Comparison of ENCODE assay signal across 8 cellular contexts in genomic region chr1:21427798-21428480, GRCh38. TPM values are rescaled to one million over a fixed set of nuclear protein-coding genes. Genes with fewer than 3 reads are reported as not detected.
DNase-seq lines count a peak whose midpoint lies in the region; ATAC-seq and TF ChIP-seq lines count a peak whose summit lies in the region.
"Not testable (repeated sequence)": the region's sequence is repeated elsewhere in the genome, so short reads cannot be mapped to it uniquely, and the experiment has no call there.

No MANE protein-coding gene starts in this region.

- peak; percentile 45 for ATAC-seq in activated CD8-positive, alpha-beta T cell treated with anti-CD3 and anti-CD28 coated beads for 36 hours
- peak; percentile 61 for ATAC-seq in stimulated activated memory B cell treated with anti-CD40 and anti-IgM and Interleukin-4, amounts not matched to agents 10 μg/mL and 1 μg/mL and 100 μg/mL, for 72 hours

- H3K27me3 ChIP-seq in HUES6 (ENCODE audit: control insufficient read depth, insufficient read depth, low read length), result peaks cover 28% of the 10 kb centered on the region

- TF ChIP-seq CTCF in Calu3 (IDR thresholded peaks at IDR 0.05; ENCODE audit: unreplicated experiment); activated CD8-positive, alpha-beta T cell treated with anti-CD3 and anti-CD28 coated beads for 36 hours (IDR thresholded peaks at IDR 0.05); brain (conservative IDR thresholded peaks at IDR 0.05); fibroblast of the aortic adventitia (IDR thresholded peaks at IDR 0.05; ENCODE audit: insufficient read depth, low read length); neural crest cell (conservative IDR thresholded peaks at IDR 0.05): not testable (repeated sequence)

- not testable (repeated sequence) for BruUV-seq in Calu3 (replicated peaks; lab: Mats Ljungman, UMichigan)

- CTCF ChIA-PET in Calu3 (lab: Charles Lee); activated CD8-positive, alpha-beta T cell treated with anti-CD3 and anti-CD28 coated beads for 36 hours (lab: Charles Lee): not testable (repeated sequence)

- H3K27ac Mint-ChIP-seq in Calu3 (ENCODE audit: unreplicated experiment); activated CD8-positive, alpha-beta T cell treated with anti-CD3 and anti-CD28 coated beads for 36 hours; brain; neural crest cell (ENCODE audit: unreplicated experiment); stimulated activated memory B cell treated with anti-CD40 and anti-IgM and Interleukin-4, amounts not matched to agents 10 μg/mL and 1 μg/mL and 100 μg/mL, for 72 hours: not testable (repeated sequence)

- not testable (repeated sequence) for H3K9ac ChIP-seq in HUES6 (ENCODE audit: low read length)

- H3K9me3 Mint-ChIP-seq in Calu3 (ENCODE audit: low read depth, unreplicated experiment); activated CD8-positive, alpha-beta T cell treated with anti-CD3 and anti-CD28 coated beads for 36 hours; brain; neural crest cell; stimulated activated memory B cell treated with anti-CD40 and anti-IgM and Interleukin-4, amounts not matched to agents 10 μg/mL and 1 μg/mL and 100 μg/mL, for 72 hours: not testable (repeated sequence)

- not testable (repeated sequence) for H3K4me1 Mint-ChIP-seq in Calu3 (ENCODE audit: low read depth, unreplicated experiment); activated CD8-positive, alpha-beta T cell treated with anti-CD3 and anti-CD28 coated beads for 36 hours (ENCODE audit: low read depth); brain; neural crest cell; stimulated activated memory B cell treated with anti-CD40 and anti-IgM and Interleukin-4, amounts not matched to agents 10 μg/mL and 1 μg/mL and 100 μg/mL, for 72 hours

- not testable (repeated sequence) for DNase-seq in Calu3; activated CD8-positive, alpha-beta T cell treated with anti-CD3 and anti-CD28 coated beads for 36 hours; fibroblast of the aortic adventitia (ENCODE audit: low read depth); neural crest cell (ENCODE audit: low read depth, low spot score)
- DNase-seq in left kidney (ENCODE audit: low read depth, low spot score), result peak; percentile 38

- H3K36me3 Mint-ChIP-seq in Calu3 (ENCODE audit: insufficient read depth, unreplicated experiment); activated CD8-positive, alpha-beta T cell treated with anti-CD3 and anti-CD28 coated beads for 36 hours (ENCODE audit: low read depth); brain; neural crest cell (ENCODE audit: low read depth); stimulated activated memory B cell treated with anti-CD40 and anti-IgM and Interleukin-4, amounts not matched to agents 10 μg/mL and 1 μg/mL and 100 μg/mL, for 72 hours: not testable (repeated sequence)

- H3K4me3 Mint-ChIP-seq in Calu3 (ENCODE audit: low read depth, unreplicated experiment) (peak overlapping the region; percentile 51), brain (peak overlapping the region; percentile 72 to 85 (median 82)), neural crest cell (peak overlapping the region; percentile 78)
- not testable (repeated sequence) for H3K4me3 Mint-ChIP-seq in activated CD8-positive, alpha-beta T cell treated with anti-CD3 and anti-CD28 coated beads for 36 hours
- H3K4me3 Mint-ChIP-seq in stimulated activated memory B cell treated with anti-CD40 and anti-IgM and Interleukin-4, amounts not matched to agents 10 μg/mL and 1 μg/mL and 100 μg/mL, for 72 hours, result peak overlapping the region; percentile 59

- H3K27ac ChIP-seq in HUES6 (ENCODE audit: low read depth, low read length), result not testable (repeated sequence)

- intact Hi-C loops in Calu3 (cut with micrococcal nuclease; ENCODE audit: unreplicated experiment); activated CD8-positive, alpha-beta T cell treated with anti-CD3 and anti-CD28 coated beads for 36 hours (cut with micrococcal nuclease): not testable (repeated sequence)

- H3K4me3 ChIP-seq in HUES6 (ENCODE audit: low read depth, low read length), result peak overlapping the region; percentile 47
- H3K4me3 ChIP-seq in fibroblast of the aortic adventitia (ENCODE audit: low read depth, low read length), result peak overlapping the region; percentile 53

- not testable (repeated sequence) for H3K9me3 ChIP-seq in HUES6 (ENCODE audit: control insufficient read depth, insufficient read depth, low read depth, low read length)

- not testable (repeated sequence) for H3K36me3 ChIP-seq in HUES6 (ENCODE audit: control insufficient read depth, insufficient read depth, low read length)

- H3K4me1 ChIP-seq in HUES6 (ENCODE audit: control insufficient read depth, insufficient read depth, low read length), result not testable (repeated sequence)

- POLR2A ChIA-PET in activated CD8-positive, alpha-beta T cell treated with anti-CD3 and anti-CD28 coated beads for 36 hours (lab: Charles Lee), result not testable (repeated sequence)

- H3K27me3 Mint-ChIP-seq in Calu3 (ENCODE audit: unreplicated experiment) (peaks cover 25% of the 10 kb centered on the region), brain (peaks cover 34% of the 10 kb centered on the region), neural crest cell (ENCODE audit: low read depth) (peaks cover 47% of the 10 kb centered on the region)
- not testable (repeated sequence) for H3K27me3 Mint-ChIP-seq in activated CD8-positive, alpha-beta T cell treated with anti-CD3 and anti-CD28 coated beads for 36 hours
- peaks cover 24% of the 10 kb centered on the region for H3K27me3 Mint-ChIP-seq in stimulated activated memory B cell treated with anti-CD40 and anti-IgM and Interleukin-4, amounts not matched to agents 10 μg/mL and 1 μg/mL and 100 μg/mL, for 72 hours

RNA-seq across cellular contexts. Expression of gene NBPF3, which starts 12.0 kb away (rescaled TPM):
- total RNA-seq in Calu3 (2022) (6.7 and 6.9 TPM in 2 replicates), fibroblast of the aortic adventitia (ENCODE audit: low replicate concordance) (13.6 and 18.2 TPM in 2 replicates), neural crest cell (18.5 and 19.2 TPM in 2 replicates)
- 1 to 10 TPM; 7.9 to 9.4 TPM for total RNA-seq in activated CD8-positive, alpha-beta T cell treated with anti-CD3 and anti-CD28 coated beads for 36 hours
- polyA plus RNA-seq in brain (ENCODE audit: insufficient read depth, low read depth, low replicate concordance), result 14.0 TPM
